Comparison of ENCODE assay signal across 1 cellular context in genomic region chr3:40456279-40456939, GRCh38.
TF ChIP-seq lines count a peak whose summit lies in the region.

No MANE protein-coding gene starts in this region.

TF ChIP-seq in HepG2, 621 proteins besides CTCF, POLR2A, EP300 and RAD21:
- TF ChIP-seq TEAD3 (CRISPR knock-in tag; optimal IDR thresholded peaks at IDR 0.05; ENCODE audit: borderline replicate concordance) (no peak), ZXDC (CRISPR knock-in tag; IDR thresholded peaks at IDR 0.05) (no peak), IRF9 (CRISPR knock-in tag; IDR thresholded peaks at IDR 0.05; ENCODE audit: borderline replicate concordance) (no peak), DZIP1 (CRISPR knock-in tag; IDR thresholded peaks at IDR 0.05) (no peak), ZNF460 (CRISPR knock-in tag; IDR thresholded peaks at IDR 0.05; ENCODE audit: borderline replicate concordance) (peak; percentile 60; the same call in 1 of the 2 replicates), SATB2 (CRISPR knock-in tag; IDR thresholded peaks at IDR 0.05) (no peak), KDM3A (CRISPR knock-in tag; IDR thresholded peaks at IDR 0.05; ENCODE audit: low read depth) (no peak), ZNF367 (CRISPR knock-in tag; IDR thresholded peaks at IDR 0.05; ENCODE audit: borderline replicate concordance) (no peak), DMTF1 (CRISPR knock-in tag; IDR thresholded peaks at IDR 0.05) (no peak), CCAR2 (optimal IDR thresholded peaks at IDR 0.05; ENCODE audit: low read depth, low read length) (no peak), CREM (IDR thresholded peaks at IDR 0.05) (no peak), CREM (CRISPR knock-in tag; IDR thresholded peaks at IDR 0.05) (no peak), ARNTL (CRISPR knock-in tag; IDR thresholded peaks at IDR 0.05) (0 out of 2 replicates have a peak, but pooled peaks have one; percentile 12), PRPF4 (IDR thresholded peaks at IDR 0.05; ENCODE audit: low read depth, low read length, poor library complexity, severe bottlenecking) (peak; percentile 26), PBX2 (CRISPR knock-in tag; IDR thresholded peaks at IDR 0.05) (no peak), ZNF816 (CRISPR knock-in tag; IDR thresholded peaks at IDR 0.05; ENCODE audit: borderline replicate concordance) (no peak), ZNF564 (CRISPR knock-in tag; IDR thresholded peaks at IDR 0.05) (no peak), SAFB2 (CRISPR knock-in tag; IDR thresholded peaks at IDR 0.05; ENCODE audit: borderline replicate concordance, low read depth) (no peak), ZBTB8A (CRISPR knock-in tag; IDR thresholded peaks at IDR 0.05; ENCODE audit: borderline replicate concordance, low read depth) (no peak), MTA3 (CRISPR knock-in tag; IDR thresholded peaks at IDR 0.05) (no peak), NKX3-1 (CRISPR knock-in tag; IDR thresholded peaks at IDR 0.05) (no peak), ZNF296 (CRISPR knock-in tag; conservative IDR thresholded peaks at IDR 0.05) (no peak), ZNF800 (CRISPR knock-in tag; IDR thresholded peaks at IDR 0.05) (no peak), HOMEZ (CRISPR knock-in tag; IDR thresholded peaks at IDR 0.05; ENCODE audit: low read depth) (no peak), ZBTB33 (CRISPR knock-in tag; IDR thresholded peaks at IDR 0.05) (peak; percentile 29; the same call in 1 of the 2 replicates), IRX3 (CRISPR knock-in tag; IDR thresholded peaks at IDR 0.05; ENCODE audit: borderline replicate concordance, low read depth) (no peak), ZNF709 (CRISPR knock-in tag; IDR thresholded peaks at IDR 0.05) (0 out of 2 replicates have a peak, but pooled peaks have one; percentile 18), STAT6 (CRISPR knock-in tag; IDR thresholded peaks at IDR 0.05; ENCODE audit: borderline replicate concordance) (0 out of 2 replicates have a peak, but pooled peaks have one; percentile 14), XBP1 (CRISPR knock-in tag; IDR thresholded peaks at IDR 0.05) (no peak), ZNF337 (CRISPR knock-in tag; IDR thresholded peaks at IDR 0.05; ENCODE audit: borderline replicate concordance, low read depth) (no peak)
